ENCODE assay signal across 1 cellular context in the genomic region with DNA sequence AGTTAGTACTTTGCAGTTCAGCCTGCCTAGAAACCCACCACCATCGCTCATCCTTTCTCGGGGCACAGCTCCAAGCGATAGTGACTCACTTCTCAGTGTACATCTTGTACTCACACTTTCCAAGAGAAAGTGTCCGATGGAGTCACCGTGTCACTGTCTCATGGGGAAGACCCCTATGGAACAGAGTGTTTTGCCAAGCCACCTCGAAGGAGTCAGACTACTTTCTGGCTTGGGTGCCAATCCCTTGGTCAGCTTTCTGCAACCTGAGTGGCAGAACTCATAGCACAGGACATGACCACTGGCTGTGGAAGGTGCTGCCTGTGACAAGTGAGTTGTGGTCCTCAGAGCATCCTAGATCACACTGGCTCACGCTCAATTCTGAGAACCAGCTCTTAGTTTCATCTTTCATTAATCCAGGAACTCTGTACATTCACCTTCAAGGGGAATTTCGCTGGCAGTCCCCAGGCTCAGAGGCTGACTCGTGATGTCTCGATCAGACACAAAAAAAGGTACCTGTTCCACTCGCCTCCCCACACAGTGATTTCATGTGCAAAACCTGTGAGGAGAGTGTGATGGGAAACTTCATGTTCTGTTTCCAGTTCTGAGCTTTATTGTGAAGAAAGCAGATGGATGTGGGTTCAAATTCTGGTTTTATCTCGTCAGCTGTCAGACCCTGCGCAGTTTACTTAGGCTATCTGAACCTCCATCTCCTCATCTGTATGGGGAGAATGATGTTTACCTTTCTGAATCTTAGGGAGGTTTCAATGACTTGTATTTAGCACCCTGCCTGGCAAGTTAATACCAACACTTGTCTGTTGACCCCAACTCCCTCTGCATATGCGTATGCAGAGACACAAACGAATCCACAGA.
TF ChIP-seq lines count a peak whose summit lies in the region.

No MANE protein-coding gene starts in this region.

TF ChIP-seq in GM23338, 12 proteins besides CTCF, POLR2A, EP300 and RAD21 (continued from another document):
- no peak for TF ChIP-seq ZNF462 (CRISPR knock-in tag; IDR thresholded peaks at IDR 0.05)
- TF ChIP-seq EZH2phosphoT487 (IDR thresholded peaks at IDR 0.05; ENCODE audit: unreplicated experiment), result no peak
- TF ChIP-seq, protein P1, sequence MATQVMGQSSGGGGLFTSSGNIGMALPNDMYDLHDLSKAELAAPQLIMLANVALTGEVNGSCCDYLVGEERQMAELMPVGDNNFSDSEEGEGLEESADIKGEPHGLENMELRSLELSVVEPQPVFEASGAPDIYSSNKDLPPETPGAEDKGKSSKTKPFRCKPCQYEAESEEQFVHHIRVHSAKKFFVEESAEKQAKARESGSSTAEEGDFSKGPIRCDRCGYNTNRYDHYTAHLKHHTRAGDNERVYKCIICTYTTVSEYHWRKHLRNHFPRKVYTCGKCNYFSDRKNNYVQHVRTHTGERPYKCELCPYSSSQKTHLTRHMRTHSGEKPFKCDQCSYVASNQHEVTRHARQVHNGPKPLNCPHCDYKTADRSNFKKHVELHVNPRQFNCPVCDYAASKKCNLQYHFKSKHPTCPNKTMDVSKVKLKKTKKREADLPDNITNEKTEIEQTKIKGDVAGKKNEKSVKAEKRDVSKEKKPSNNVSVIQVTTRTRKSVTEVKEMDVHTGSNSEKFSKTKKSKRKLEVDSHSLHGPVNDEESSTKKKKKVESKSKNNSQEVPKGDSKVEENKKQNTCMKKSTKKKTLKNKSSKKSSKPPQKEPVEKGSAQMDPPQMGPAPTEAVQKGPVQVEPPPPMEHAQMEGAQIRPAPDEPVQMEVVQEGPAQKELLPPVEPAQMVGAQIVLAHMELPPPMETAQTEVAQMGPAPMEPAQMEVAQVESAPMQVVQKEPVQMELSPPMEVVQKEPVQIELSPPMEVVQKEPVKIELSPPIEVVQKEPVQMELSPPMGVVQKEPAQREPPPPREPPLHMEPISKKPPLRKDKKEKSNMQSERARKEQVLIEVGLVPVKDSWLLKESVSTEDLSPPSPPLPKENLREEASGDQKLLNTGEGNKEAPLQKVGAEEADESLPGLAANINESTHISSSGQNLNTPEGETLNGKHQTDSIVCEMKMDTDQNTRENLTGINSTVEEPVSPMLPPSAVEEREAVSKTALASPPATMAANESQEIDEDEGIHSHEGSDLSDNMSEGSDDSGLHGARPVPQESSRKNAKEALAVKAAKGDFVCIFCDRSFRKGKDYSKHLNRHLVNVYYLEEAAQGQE (IDR thresholded peaks at IDR 0.05; ENCODE audit: unreplicated experiment), result no peak
- TF ChIP-seq CREB1 (CRISPR knock-in tag; IDR thresholded peaks at IDR 0.05; ENCODE audit: low read depth), result no peak
- TF ChIP-seq ZNF114 (CRISPR knock-in tag; IDR thresholded peaks at IDR 0.05), result no peak
TF ChIP-seq in GM23338: peak in this region for 0.
